In the genomic region with DNA sequence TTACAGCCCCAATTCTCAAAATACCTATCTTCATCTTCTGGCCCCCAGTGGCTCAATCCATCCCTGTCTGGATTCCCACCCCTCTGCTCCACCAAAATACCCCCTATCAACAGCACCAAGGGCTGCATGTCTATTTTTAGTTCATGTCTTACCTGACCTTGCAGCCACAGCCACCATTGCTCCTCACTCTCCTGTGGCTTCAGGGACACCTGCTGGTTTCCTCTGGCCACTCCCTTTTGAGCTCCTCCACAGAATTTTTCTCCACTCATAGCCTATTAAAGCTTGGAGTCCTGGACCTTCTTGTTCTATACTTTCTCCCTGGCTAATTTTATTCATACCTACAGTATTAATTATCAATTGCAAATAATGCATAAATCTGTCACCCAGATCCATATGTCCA, we compare ENCODE assay signal across 13 cellular contexts.
DNase-seq lines count a peak whose midpoint lies in the region; ATAC-seq and TF ChIP-seq lines count a peak whose summit lies in the region.
"Had no signal": no experiment of that assay in that cellular context is flagged by ENCODE, and none has a peak within 500 bp of the region (broad histone marks: within the 10 kb centered on the region; RNA-seq: fewer than 3 reads in every experiment).

No MANE protein-coding gene starts in this region.

- H3K9me3 Mint-ChIP-seq in natural killer cell = no peaks in the 10 kb centered on the region

- DNase-seq in DMS53 (lab: John Stamatoyannopoulos, UW) = peak; percentile 82
- peak; percentile 8 for DNase-seq in NCI-H1092 (lab: John Stamatoyannopoulos, UW)
- no peak for DNase-seq in left lobe of liver (ENCODE audit: low spot score)
- DNase-seq in activated gamma-delta T cell treated with Interleukin-2 at 50 U/mL for 16 hours = no peak
- no peak for DNase-seq in natural killer cell
- DNase-seq: activated CD4-positive, alpha-beta T cell treated with anti-CD3 and anti-CD28 coated beads for 1 hour; left cardiac atrium; NCI-H446 treated with DMSO at 0.1 percent for 48 hours; nucleus accumbens; stimulated activated CD4-positive, alpha-beta T cell treated with anti-CD3 and anti-CD28 coated beads, Interleukin-1b, Interleukin-23, amount 100 ng/mL, for 48 hours had no signal

- intact Hi-C loops in natural killer cell (cut with micrococcal nuclease) = no loop called here

- no peak overlapping the region for H3K4me3 Mint-ChIP-seq in natural killer cell

- H3K36me3 Mint-ChIP-seq in natural killer cell = no peaks in the 10 kb centered on the region

- no peak overlapping the region for H3K27ac Mint-ChIP-seq in natural killer cell

- TF ChIP-seq CTCF in natural killer cell (IDR thresholded peaks at IDR 0.05) = no peak

- no peaks in the 10 kb centered on the region for H3K27me3 Mint-ChIP-seq in natural killer cell (ENCODE audit: low read depth in 2 of 2)

- H3K4me1 Mint-ChIP-seq in natural killer cell = no peaks in the 10 kb centered on the region

- ATAC-seq in SK-N-SH treated with all-trans-retinoic acid at 6 μM for 48 hours (peak; percentile 61; the same call in 2 of the 3 replicates), left lobe of liver (peak; percentile 32), HG03432 (IDR thresholded peaks at IDR 0.05; ENCODE audit: unreplicated experiment) (no peak), HG03045 (IDR thresholded peaks at IDR 0.05; ENCODE audit: unreplicated experiment) (no peak), natural killer cell (no peak)

TF ChIP-seq in SK-N-SH treated with all-trans-retinoic acid at 6 μM for 48 hours, 23 proteins besides CTCF, POLR2A, EP300 and RAD21:
- TF ChIP-seq OSR1 (CRISPR knock-in tag; IDR thresholded peaks at IDR 0.05) = no peak
- no peak for TF ChIP-seq ARNTL (CRISPR knock-in tag; IDR thresholded peaks at IDR 0.05; ENCODE audit: borderline replicate concordance, low read depth)
- TF ChIP-seq GLIS3 (CRISPR knock-in tag; IDR thresholded peaks at IDR 0.05) = no peak
- no peak for TF ChIP-seq BACH2 (CRISPR knock-in tag; IDR thresholded peaks at IDR 0.05; ENCODE audit: borderline replicate concordance)
- TF ChIP-seq, protein P1, sequence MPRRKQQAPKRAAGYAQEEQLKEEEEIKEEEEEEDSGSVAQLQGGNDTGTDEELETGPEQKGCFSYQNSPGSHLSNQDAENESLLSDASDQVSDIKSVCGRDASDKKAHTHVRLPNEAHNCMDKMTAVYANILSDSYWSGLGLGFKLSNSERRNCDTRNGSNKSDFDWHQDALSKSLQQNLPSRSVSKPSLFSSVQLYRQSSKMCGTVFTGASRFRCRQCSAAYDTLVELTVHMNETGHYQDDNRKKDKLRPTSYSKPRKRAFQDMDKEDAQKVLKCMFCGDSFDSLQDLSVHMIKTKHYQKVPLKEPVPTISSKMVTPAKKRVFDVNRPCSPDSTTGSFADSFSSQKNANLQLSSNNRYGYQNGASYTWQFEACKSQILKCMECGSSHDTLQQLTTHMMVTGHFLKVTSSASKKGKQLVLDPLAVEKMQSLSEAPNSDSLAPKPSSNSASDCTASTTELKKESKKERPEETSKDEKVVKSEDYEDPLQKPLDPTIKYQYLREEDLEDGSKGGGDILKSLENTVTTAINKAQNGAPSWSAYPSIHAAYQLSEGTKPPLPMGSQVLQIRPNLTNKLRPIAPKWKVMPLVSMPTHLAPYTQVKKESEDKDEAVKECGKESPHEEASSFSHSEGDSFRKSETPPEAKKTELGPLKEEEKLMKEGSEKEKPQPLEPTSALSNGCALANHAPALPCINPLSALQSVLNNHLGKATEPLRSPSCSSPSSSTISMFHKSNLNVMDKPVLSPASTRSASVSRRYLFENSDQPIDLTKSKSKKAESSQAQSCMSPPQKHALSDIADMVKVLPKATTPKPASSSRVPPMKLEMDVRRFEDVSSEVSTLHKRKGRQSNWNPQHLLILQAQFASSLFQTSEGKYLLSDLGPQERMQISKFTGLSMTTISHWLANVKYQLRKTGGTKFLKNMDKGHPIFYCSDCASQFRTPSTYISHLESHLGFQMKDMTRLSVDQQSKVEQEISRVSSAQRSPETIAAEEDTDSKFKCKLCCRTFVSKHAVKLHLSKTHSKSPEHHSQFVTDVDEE (CRISPR knock-in tag; IDR thresholded peaks at IDR 0.05) = no peak
- no peak for TF ChIP-seq SNAI2 (CRISPR knock-in tag; IDR thresholded peaks at IDR 0.05)
- no peak for TF ChIP-seq PPARA (CRISPR knock-in tag; IDR thresholded peaks at IDR 0.05; ENCODE audit: borderline replicate concordance)
- no peak for TF ChIP-seq ISL1 (CRISPR knock-in tag; IDR thresholded peaks at IDR 0.05)
- TF ChIP-seq, protein P2, sequence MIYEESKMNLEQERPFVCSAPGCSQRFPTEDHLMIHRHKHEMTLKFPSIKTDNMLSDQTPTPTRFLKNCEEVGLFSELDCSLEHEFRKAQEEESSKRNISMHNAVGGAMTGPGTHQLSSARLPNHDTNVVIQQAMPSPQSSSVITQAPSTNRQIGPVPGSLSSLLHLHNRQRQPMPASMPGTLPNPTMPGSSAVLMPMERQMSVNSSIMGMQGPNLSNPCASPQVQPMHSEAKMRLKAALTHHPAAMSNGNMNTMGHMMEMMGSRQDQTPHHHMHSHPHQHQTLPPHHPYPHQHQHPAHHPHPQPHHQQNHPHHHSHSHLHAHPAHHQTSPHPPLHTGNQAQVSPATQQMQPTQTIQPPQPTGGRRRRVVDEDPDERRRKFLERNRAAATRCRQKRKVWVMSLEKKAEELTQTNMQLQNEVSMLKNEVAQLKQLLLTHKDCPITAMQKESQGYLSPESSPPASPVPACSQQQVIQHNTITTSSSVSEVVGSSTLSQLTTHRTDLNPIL (CRISPR knock-in tag; IDR thresholded peaks at IDR 0.05; ENCODE audit: low read depth) = no peak
- no peak for TF ChIP-seq CSDC2 (CRISPR knock-in tag; IDR thresholded peaks at IDR 0.05)
- TF ChIP-seq POU6F1 (CRISPR knock-in tag; IDR thresholded peaks at IDR 0.05; ENCODE audit: borderline replicate concordance, low read depth) = no peak
- TF ChIP-seq, protein P3, sequence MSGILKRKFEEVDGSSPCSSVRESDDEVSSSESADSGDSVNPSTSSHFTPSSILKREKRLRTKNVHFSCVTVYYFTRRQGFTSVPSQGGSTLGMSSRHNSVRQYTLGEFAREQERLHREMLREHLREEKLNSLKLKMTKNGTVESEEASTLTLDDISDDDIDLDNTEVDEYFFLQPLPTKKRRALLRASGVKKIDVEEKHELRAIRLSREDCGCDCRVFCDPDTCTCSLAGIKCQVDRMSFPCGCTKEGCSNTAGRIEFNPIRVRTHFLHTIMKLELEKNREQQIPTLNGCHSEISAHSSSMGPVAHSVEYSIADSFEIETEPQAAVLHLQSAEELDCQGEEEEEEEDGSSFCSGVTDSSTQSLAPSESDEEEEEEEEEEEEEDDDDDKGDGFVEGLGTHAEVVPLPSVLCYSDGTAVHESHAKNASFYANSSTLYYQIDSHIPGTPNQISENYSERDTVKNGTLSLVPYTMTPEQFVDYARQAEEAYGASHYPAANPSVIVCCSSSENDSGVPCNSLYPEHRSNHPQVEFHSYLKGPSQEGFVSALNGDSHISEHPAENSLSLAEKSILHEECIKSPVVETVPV (CRISPR knock-in tag; IDR thresholded peaks at IDR 0.05) = no peak

Comparison
In these comparisons a context has a peak if more than half of its experiments do, and no peak if none do; other contexts are left out.
1. DNase-seq: peak in DMS53 (single experiment) and NCI-H1092 (single experiment); none in left lobe of liver (single experiment), activated gamma-delta T cell treated with Interleukin-2 at 50 U/mL for 16 hours (single experiment) and natural killer cell (single experiment).
2. ATAC-seq: peak in SK-N-SH treated with all-trans-retinoic acid at 6 μM for 48 hours (single experiment) and left lobe of liver (single experiment); none in HG03432 (single experiment), HG03045 (single experiment) and natural killer cell (0 of 3).